8 cellular contexts compared by ENCODE assay signal in the genomic region with DNA sequence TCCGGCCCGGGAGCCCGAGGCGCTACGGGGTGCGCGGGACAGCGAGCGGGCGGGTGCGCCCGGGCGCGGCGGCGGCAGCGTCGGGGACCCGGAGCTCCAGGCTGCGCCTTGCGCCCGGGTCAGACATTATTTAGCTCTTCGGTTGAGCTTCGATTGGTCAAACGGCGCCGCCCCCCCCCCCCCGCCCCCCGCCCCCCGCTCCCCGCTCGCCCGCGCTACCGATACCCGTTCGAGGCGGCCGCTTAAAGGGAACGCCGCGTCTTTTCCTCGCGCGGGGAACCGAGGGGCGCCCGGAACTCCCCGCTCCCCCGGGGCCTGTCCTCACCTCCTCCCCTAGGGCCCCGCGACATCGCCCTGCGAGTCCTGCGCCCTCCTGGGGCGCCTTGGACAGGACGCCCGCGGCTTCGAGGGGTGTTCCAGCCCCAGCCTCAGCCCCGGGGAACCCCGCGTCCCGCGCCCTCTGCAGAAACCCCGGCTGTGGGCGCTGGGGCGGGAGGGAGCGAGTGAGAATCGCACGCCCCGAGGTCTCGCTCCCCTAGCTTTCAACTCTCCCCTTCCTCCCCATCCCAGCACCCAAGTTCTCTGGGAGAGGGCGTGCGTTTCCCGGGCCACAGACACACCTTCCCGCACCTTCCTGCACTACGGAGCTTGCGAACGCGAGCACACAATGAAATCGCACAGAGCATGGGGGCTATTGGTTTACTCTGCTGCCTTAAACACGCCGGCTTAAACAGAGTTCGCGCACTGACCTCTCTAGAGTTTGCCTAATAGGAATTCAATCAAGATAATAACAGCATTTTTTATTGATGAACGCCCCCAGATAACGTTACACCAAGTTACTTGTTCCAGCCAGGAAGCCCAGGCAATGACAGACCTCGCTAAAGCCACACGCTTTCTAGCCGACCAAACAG. TPM values are rescaled to one million over a fixed set of nuclear protein-coding genes. Genes with fewer than 3 reads are reported as not detected.
A peak's percentile ranks its signal among the peaks of the same experiment; 100 is the strongest.
DNase-seq lines count a peak whose midpoint lies in the region; ATAC-seq, FAIRE-seq and TF ChIP-seq lines count a peak whose summit lies in the region.

A gene (minus strand): TSS at position 105 of the 911 bp plus-strand sequence. CDS start 41,891 bp downstream, outside the sequence.

- ATAC-seq in GM21786 (IDR thresholded peaks at IDR 0.05; ENCODE audit: unreplicated experiment): peak; percentile 28
- ATAC-seq in effector memory CD8-positive, alpha-beta T cell (replicated peaks): no peak

- H3K27ac ChIP-seq in RWPE1: peak within 1 kb of the TSS; percentile 48

- FAIRE-seq in D721Med (lab: Jason Lieb, UNC): no peak

- peak within 1 kb of the TSS; percentile 82 for H3K4me3 Mint-ChIP-seq in Calu3 (ENCODE audit: low read depth, unreplicated experiment)
- H3K4me3 Mint-ChIP-seq in effector memory CD8-positive, alpha-beta T cell: peak within 1 kb of the TSS; percentile 81 to 83

- CTCF ChIA-PET in Calu3 (lab: Charles Lee): interaction anchor here (0.8 to 3.8 kb wide), 7 partner anchors 9 to 1628 kb away, joined by 3 to 21 read pairs (median 7); a partner anchor contains a TSS
- CTCF ChIA-PET in RWPE1 (lab: Yijun Ruan, JAX): interaction anchor here (0.5 to 3.2 kb wide), 9 partner anchors 86 to 1627 kb away, joined by 3 to 21 read pairs (median 4); a partner anchor contains a TSS

- TF ChIP-seq CTCF in Calu3 (IDR thresholded peaks at IDR 0.05; ENCODE audit: unreplicated experiment): no peak
- no peak for TF ChIP-seq CTCF in RWPE1 (conservative IDR thresholded peaks at IDR 0.05; ENCODE audit: low read depth)
- no peak for TF ChIP-seq CTCF in D721Med (IDR thresholded peaks at IDR 0.05; ENCODE audit: insufficient read depth, missing control alignments)

- BruUV-seq in Calu3 (replicated peaks; lab: Mats Ljungman, UMichigan): no TSS peak

- no peaks in the 10 kb centered on the region for H3K9me3 Mint-ChIP-seq in Calu3 (ENCODE audit: low read depth, unreplicated experiment)
- no peaks in the 10 kb centered on the region for H3K9me3 Mint-ChIP-seq in effector memory CD8-positive, alpha-beta T cell

- H3K27ac Mint-ChIP-seq in Calu3 (ENCODE audit: unreplicated experiment): peak within 1 kb of the TSS; percentile 68
- no peak within 1 kb of the TSS for H3K27ac Mint-ChIP-seq in effector memory CD8-positive, alpha-beta T cell

- intact Hi-C loops in Calu3 (cut with micrococcal nuclease; ENCODE audit: unreplicated experiment): no loop called here

- peaks cover 22% of the 10 kb centered on the region for H3K4me1 Mint-ChIP-seq in Calu3 (ENCODE audit: low read depth, unreplicated experiment)
- H3K4me1 Mint-ChIP-seq in effector memory CD8-positive, alpha-beta T cell (ENCODE audit: low read depth in 2 of 2): peaks cover 17 to 20% of the 10 kb centered on the region in 2 donors

- DNase-seq in Calu3 (peak; percentile 38), RWPE1 (ENCODE audit: low spot score) (peak; percentile 50), midbrain (lab: John Stamatoyannopoulos, UW) (peak; percentile 18), AML-193 (lab: John Stamatoyannopoulos, UW) (no peak), cortex of kidney (lab: John Stamatoyannopoulos, UW) (no peak), D721Med (ENCODE audit: insufficient read length, low spot score) (no peak)
- DNase-seq in effector memory CD8-positive, alpha-beta T cell: no peak

- peaks cover 37% of the 10 kb centered on the region for H3K36me3 Mint-ChIP-seq in Calu3 (ENCODE audit: insufficient read depth, unreplicated experiment)
- H3K36me3 Mint-ChIP-seq in effector memory CD8-positive, alpha-beta T cell (ENCODE audit: insufficient read depth): peaks cover 3% of the 10 kb centered on the region

- POLR2A ChIA-PET in RWPE1 (lab: Yijun Ruan, JAX; ENCODE audit: low non-redundant PET): no interaction called here

- H3K27me3 Mint-ChIP-seq in Calu3 (ENCODE audit: unreplicated experiment): no peaks in the 10 kb centered on the region
- H3K27me3 Mint-ChIP-seq in effector memory CD8-positive, alpha-beta T cell: peaks cover 64 to 82% of the 10 kb centered on the region in 2 donors

RNA-seq across cellular contexts. Expression of the gene that starts here (rescaled TPM):
- 7.9 and 8.3 TPM in 2 replicates for total RNA-seq in Calu3 (2022)

Comparison
In these comparisons a context has a peak if more than half of its experiments do, and no peak if none do; other contexts are left out.
1. DNase-seq: peak in Calu3 (single experiment), RWPE1 (single experiment) and midbrain (single experiment); none in effector memory CD8-positive, alpha-beta T cell (0 of 3), AML-193 (0 of 2), cortex of kidney (single experiment) and D721Med (single experiment).